In genomic region chr1:91346824-91347223, GRCh38 we compare ENCODE assay signal across 11 cellular contexts. TPM values are rescaled to one million over a fixed set of nuclear protein-coding genes. Genes with fewer than 3 reads are reported as not detected.
"Had no signal": no experiment of that assay in that cellular context is flagged by ENCODE, and none has a peak within 500 bp of the region (broad histone marks: within the 10 kb centered on the region; RNA-seq: fewer than 3 reads in every experiment).

No MANE protein-coding gene starts in this region.

- H3K9me3 ChIP-seq: HAP-1 had no signal

- FAIRE-seq: H1, H54 had no signal

- H3K4me3 ChIP-seq: GM23248, GM23338, HAP-1 had no signal

- ATAC-seq: GM23338, HCT116 had no signal

- H2AFZ ChIP-seq: GM23248, GM23338 had no signal

- H3K36me3 ChIP-seq: HAP-1 had no signal

- H3K27ac ChIP-seq: GM23248 had no signal

- H3K4me2 ChIP-seq: GM23338 had no signal

- H3K9ac ChIP-seq: GM23248 had no signal

- DNase-seq: GM23248, GOT3, H7, H9, HCEC 1CT, HFFc6 had no signal

- H3K4me1 ChIP-seq: HAP-1 had no signal

RNA-seq across cellular contexts. Expression of gene HFM1, which starts 57.8 kb away (rescaled TPM):
- total RNA-seq: HFFc6 had no signal
- polyA plus RNA-seq: GM23248 had no signal
